Comparison of ENCODE assay signal across 8 cellular contexts in the genomic region with DNA sequence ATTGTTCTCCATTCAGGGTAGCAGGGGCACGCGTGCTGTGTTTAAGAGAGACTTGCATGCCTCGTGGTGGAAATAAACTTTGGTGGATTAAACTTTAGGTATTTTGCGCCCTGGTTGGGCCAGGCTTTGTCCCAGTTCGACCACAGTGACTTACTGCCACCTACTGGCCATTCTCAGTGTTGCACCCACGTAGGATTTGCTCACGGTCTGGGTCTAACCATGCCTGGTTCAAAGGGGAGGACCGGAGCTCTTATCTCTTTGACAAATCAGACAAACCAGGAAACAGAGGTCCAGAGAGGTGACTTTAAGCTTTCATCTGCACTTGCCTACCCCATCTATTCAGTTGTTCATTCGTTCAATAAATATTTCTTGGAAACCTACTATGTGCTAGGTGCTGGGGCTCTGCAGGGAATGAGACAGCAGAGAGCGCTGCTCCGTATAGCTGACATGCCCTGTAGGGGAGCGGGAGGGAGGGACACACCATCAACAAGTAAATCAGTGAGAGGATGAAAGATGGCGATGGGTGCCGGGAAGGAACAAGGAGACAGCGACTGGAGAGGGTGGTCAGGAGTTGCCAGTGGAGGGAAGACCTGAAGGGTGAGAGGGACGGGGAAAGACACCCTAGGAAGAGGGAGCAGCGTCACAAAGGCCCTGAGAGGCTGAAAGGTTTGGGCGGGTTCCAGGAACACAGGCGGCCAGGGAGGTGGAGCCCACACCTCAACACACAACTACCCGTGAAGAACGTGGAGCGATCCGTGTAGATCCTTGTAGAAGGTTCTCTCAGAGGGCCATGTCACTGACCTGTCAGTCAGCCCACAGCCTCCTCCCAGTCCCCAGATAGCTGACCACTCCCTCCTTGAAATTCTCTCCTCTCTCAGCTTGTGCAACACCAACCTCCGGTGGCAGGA. TPM values are rescaled to one million over a fixed set of nuclear protein-coding genes. Genes with fewer than 3 reads are reported as not detected.
DNase-seq lines count a peak whose midpoint lies in the region; ATAC-seq lines count a peak whose summit lies in the region.

No MANE protein-coding gene starts in this region.

- POLR2A ChIA-PET in activated CD4-positive, alpha-beta memory T cell treated with anti-CD3 and anti-CD28 coated beads, Interleukin-2, amount 10 ng/mL, durations not matched to agents 7 days and 5 days (lab: Charles Lee): interaction anchor here (1.0 to 1.2 kb wide), 3 partner anchors 95 to 485 kb away, joined by 3 read pairs; no protein-coding TSS in a partner anchor

- peak overlapping the region; percentile 55 to 89 (median 72) for H3K4me2 ChIP-seq in BLaER1 treated with 17β-estradiol and CSF1 and Interleukin-3, amounts not matched to agents 10 nM and 100 nM

- no peaks in the 10 kb centered on the region for H3K9me3 Mint-ChIP-seq in activated CD4-positive, alpha-beta memory T cell treated with anti-CD3 and anti-CD28 coated beads, Interleukin-2, amount 10 ng/mL, durations not matched to agents 7 days and 5 days

- no peaks in the 10 kb centered on the region for H4K20me1 ChIP-seq in BLaER1 treated with 17β-estradiol and CSF1 and Interleukin-3, amounts not matched to agents 10 nM and 100 nM

- no peak overlapping the region for H3K27ac Mint-ChIP-seq in activated CD4-positive, alpha-beta memory T cell treated with anti-CD3 and anti-CD28 coated beads, Interleukin-2, amount 10 ng/mL, durations not matched to agents 7 days and 5 days

- H3K9me3 ChIP-seq in BLaER1 treated with 17β-estradiol and CSF1 and Interleukin-3, amounts not matched to agents 10 nM and 100 nM (replicated peaks in 1 of 11): peaks cover 0 to 3% (median 0%) of the 10 kb centered on the region in 11 experiments; a peak in 4 of 22 replicates

- H3K4me1 Mint-ChIP-seq in activated CD4-positive, alpha-beta memory T cell treated with anti-CD3 and anti-CD28 coated beads, Interleukin-2, amount 10 ng/mL, durations not matched to agents 7 days and 5 days: peaks cover 13% of the 10 kb centered on the region

- peaks cover 10% of the 10 kb centered on the region for H3K27me3 Mint-ChIP-seq in activated CD4-positive, alpha-beta memory T cell treated with anti-CD3 and anti-CD28 coated beads, Interleukin-2, amount 10 ng/mL, durations not matched to agents 7 days and 5 days

- H3K4me3 Mint-ChIP-seq in activated CD4-positive, alpha-beta memory T cell treated with anti-CD3 and anti-CD28 coated beads, Interleukin-2, amount 10 ng/mL, durations not matched to agents 7 days and 5 days: peak overlapping the region; percentile 42

- no peaks in the 10 kb centered on the region for H3K27me3 ChIP-seq in BLaER1 treated with 17β-estradiol and CSF1 and Interleukin-3, amounts not matched to agents 10 nM and 100 nM

- H3K4me1 ChIP-seq in BLaER1 treated with 17β-estradiol and CSF1 and Interleukin-3, amounts not matched to agents 10 nM and 100 nM: peaks cover 19 to 35% (median 28%) of the 10 kb centered on the region in 10 experiments

- H3K36me3 Mint-ChIP-seq in activated CD4-positive, alpha-beta memory T cell treated with anti-CD3 and anti-CD28 coated beads, Interleukin-2, amount 10 ng/mL, durations not matched to agents 7 days and 5 days (ENCODE audit: low read depth): no peaks in the 10 kb centered on the region

- peak overlapping the region in 9 of 11 experiments; percentile 3 to 66 (median 43); a peak in 11 of 22 replicates for H3K27ac ChIP-seq in BLaER1 treated with 17β-estradiol and CSF1 and Interleukin-3, amounts not matched to agents 10 nM and 100 nM

- ATAC-seq in GM19324 (IDR thresholded peaks at IDR 0.05; ENCODE audit: low FRiP score, unreplicated experiment) (peak; percentile 64), HG03565 (IDR thresholded peaks at IDR 0.05; ENCODE audit: unreplicated experiment) (peak; percentile 39)

- CTCF ChIA-PET in activated CD4-positive, alpha-beta memory T cell treated with anti-CD3 and anti-CD28 coated beads, Interleukin-2, amount 10 ng/mL, durations not matched to agents 7 days and 5 days (lab: Charles Lee): interaction anchor here (0.6 to 2.5 kb wide), 37 partner anchors 9 to 701 kb away, joined by 3 to 42 read pairs (median 4); a partner anchor contains a TSS

- DNase-seq in NCI-H748 treated with DMSO at 0.1 percent for 48 hours (lab: John Stamatoyannopoulos, UW) (peak; percentile 75), lung microvascular endothelial cell (ENCODE audit: low read depth in 2 of 2) (peak; percentile 81 to 93)
- DNase-seq in activated CD4-positive, alpha-beta memory T cell treated with anti-CD3 and anti-CD28 coated beads, Interleukin-2, amount 10 ng/mL, durations not matched to agents 7 days and 5 days: peak; percentile 91
- DNase-seq in effector CD8-positive, alpha-beta T cell (lab: John Stamatoyannopoulos, UW): peak; percentile 81
- peak; percentile 64 for DNase-seq in stimulated activated CD8-positive, alpha-beta memory T cell treated with anti-CD3 and anti-CD28 coated beads, Interleukin-12 subunit alpha, Interleukin-12 subunit beta, amount 100 ng/mL, for 4 hours (ENCODE audit: low read depth)

- H3K4me3 ChIP-seq in BLaER1 treated with 17β-estradiol and CSF1 and Interleukin-3, amounts not matched to agents 10 nM and 100 nM: peak overlapping the region in 5 of 10 experiments; percentile 2 to 58 (median 29); a peak in 7 of 20 replicates

- peak overlapping the region in 10 of 11 experiments; percentile 7 to 58 (median 32); a peak in 17 of 22 replicates for H3K9ac ChIP-seq in BLaER1 treated with 17β-estradiol and CSF1 and Interleukin-3, amounts not matched to agents 10 nM and 100 nM

- H3K36me3 ChIP-seq in BLaER1 treated with 17β-estradiol and CSF1 and Interleukin-3, amounts not matched to agents 10 nM and 100 nM: no peaks in the 10 kb centered on the region; a peak in 1 of 22 replicates

RNA-seq across cellular contexts. Expression of a gene that starts 27.2 kb away (rescaled TPM):
- not detected for total RNA-seq in activated CD4-positive, alpha-beta memory T cell treated with anti-CD3 and anti-CD28 coated beads, Interleukin-2, amount 10 ng/mL, durations not matched to agents 7 days and 5 days
- total RNA-seq in lung microvascular endothelial cell: 229 and 317 TPM in 2 replicates

Comparison
In these comparisons a context has a peak if more than half of its experiments do, and no peak if none do; other contexts are left out.
1. RNA of a gene that starts 27.2 kb away (total RNA-seq): 229 to 317 TPM in lung microvascular endothelial cell; not detected in activated CD4-positive, alpha-beta memory T cell treated with anti-CD3 and anti-CD28 coated beads, Interleukin-2, amount 10 ng/mL, durations not matched to agents 7 days and 5 days; every median in the first group is over 100 times any median in the second.
2. Peak in every context shown above with its lines, with median percentiles within 50 percentile points of each other: DNase-seq.